8 cellular contexts compared by ENCODE assay signal in genomic region chr1:13702425-13703127, GRCh38. TPM values are rescaled to one million over a fixed set of nuclear protein-coding genes. Genes with fewer than 3 reads are reported as not detected.
A peak's percentile ranks its signal among the peaks of the same experiment; 100 is the strongest.
DNase-seq lines count a peak whose midpoint lies in the region; ATAC-seq, FAIRE-seq and TF ChIP-seq lines count a peak whose summit lies in the region.

No MANE protein-coding gene starts in this region.

- H3K79me2 ChIP-seq in HepG2 (ENCODE audit: insufficient read depth, low read length): no peaks in the 10 kb centered on the region

- H3K4me3 ChIP-seq in GM12865 (ENCODE audit: low read depth, low read length) (peak overlapping the region; percentile 98), HepG2 (replicated peaks in 1 of 3; ENCODE audit: insufficient read depth in 1 of 3, low read depth in 2 of 3, low read length in 3 of 3) (no peak overlapping the region), ascending aorta (no peak overlapping the region), small intestine (ENCODE audit: low read depth in 1 of 2, low read length in 2 of 2) (no peak overlapping the region), colonic mucosa (no peak overlapping the region)

- DNase-seq in GM12865 (ENCODE audit: low read depth): peak; percentile 94
- peak; percentile 26 for DNase-seq in T-helper 2 cell treated with Interferon-gamma antibody and Interleukin-4, amounts not matched to agents 5 μg/mL and 100 μg/mL, for 36 hours (ENCODE audit: low spot score)
- peak; percentile 77 for DNase-seq in germinal center (ENCODE audit: low spot score)
- no peak for DNase-seq in HepG2 (ENCODE audit: low spot score)
- DNase-seq in ascending aorta (ENCODE audit: low spot score in 2 of 2): no peak
- no peak for DNase-seq in small intestine
- no peak for DNase-seq in colonic mucosa

- no peak overlapping the region for H2AFZ ChIP-seq in HepG2 (ENCODE audit: low read length)

- no peaks in the 10 kb centered on the region for H3K27me3 Mint-ChIP-seq in T-helper 2 cell treated with Interferon-gamma antibody and Interleukin-4, amounts not matched to agents 5 μg/mL and 100 μg/mL, for 36 hours (ENCODE audit: low read depth)

- no peak for TF ChIP-seq CTCF in GM12865 (IDR thresholded peaks at IDR 0.05; ENCODE audit: insufficient read depth, low read depth, low read length, missing control alignments)
- TF ChIP-seq CTCF in HepG2 (CRISPR knock-in tag; IDR thresholded peaks at IDR 0.05): no peak
- no peak for TF ChIP-seq CTCF in ascending aorta (IDR thresholded peaks at IDR 0.05)
- no peak for TF ChIP-seq CTCF in colonic mucosa (IDR thresholded peaks at IDR 0.05)

- H3K9ac ChIP-seq in HepG2 (ENCODE audit: insufficient read depth, low read depth, low read length) (no peak overlapping the region), colonic mucosa (ENCODE audit: low read depth in 2 of 2, low read length in 2 of 2) (no peak overlapping the region)

- peaks cover 11% of the 10 kb centered on the region for H3K36me3 Mint-ChIP-seq in T-helper 2 cell treated with Interferon-gamma antibody and Interleukin-4, amounts not matched to agents 5 μg/mL and 100 μg/mL, for 36 hours (ENCODE audit: low read depth)

- TF ChIP-seq POLR2A in HepG2 (IDR thresholded peaks at IDR 0.05; ENCODE audit: insufficient read depth in 1 of 2, low read depth in 2 of 2, low read length in 2 of 2): no peak

- ATAC-seq in HG02588 (IDR thresholded peaks at IDR 0.05; ENCODE audit: unreplicated experiment) (peak; percentile 69), HepG2 (no peak)

- H3K4me3 Mint-ChIP-seq in T-helper 2 cell treated with Interferon-gamma antibody and Interleukin-4, amounts not matched to agents 5 μg/mL and 100 μg/mL, for 36 hours: peak overlapping the region; percentile 62

- no peak overlapping the region for H3K4me2 ChIP-seq in HepG2 (ENCODE audit: low read depth, low read length)

- H4K20me1 ChIP-seq in HepG2 (ENCODE audit: insufficient read depth, low read length): no peaks in the 10 kb centered on the region

- peaks cover 1 to 25% of the 10 kb centered on the region in 2 experiments; a peak in 3 of 5 replicates for H3K27me3 ChIP-seq in HepG2 (ENCODE audit: control insufficient read depth in 1 of 2, insufficient read depth in 2 of 2, low read length in 2 of 2)
- no peaks in the 10 kb centered on the region for H3K27me3 ChIP-seq in ascending aorta
- H3K27me3 ChIP-seq in small intestine (ENCODE audit: control insufficient read depth in 2 of 2, insufficient read depth in 2 of 2, low read length in 2 of 2): no peaks in the 10 kb centered on the region
- H3K27me3 ChIP-seq in colonic mucosa: no peaks in the 10 kb centered on the region

- H3K27ac Mint-ChIP-seq in T-helper 2 cell treated with Interferon-gamma antibody and Interleukin-4, amounts not matched to agents 5 μg/mL and 100 μg/mL, for 36 hours: peak overlapping the region; percentile 77

- WGBS in HepG2 (ENCODE audit: low lambda C conversion rate): 9% methylated on average over 10 of the region's 10 CpGs
- 69 to 83% (median 79%) methylated on average over 10 of the region's 10 CpGs for WGBS in small intestine, 3 donors

- CTCF ChIA-PET in HepG2 (lab: Yijun Ruan, JAX; ENCODE audit: low intra/inter-chr PET ratio, low total read pairs): no interaction called here

- no peaks in the 10 kb centered on the region for H3K36me3 ChIP-seq in HepG2 (replicated peaks in 1 of 2; ENCODE audit: control insufficient read depth in 1 of 2, insufficient read depth in 2 of 2, low read length in 2 of 2)
- no peaks in the 10 kb centered on the region for H3K36me3 ChIP-seq in ascending aorta
- H3K36me3 ChIP-seq in small intestine (ENCODE audit: control insufficient read depth in 2 of 2, insufficient read depth in 2 of 2, low read length in 2 of 2): no peaks in the 10 kb centered on the region
- H3K36me3 ChIP-seq in colonic mucosa: no peaks in the 10 kb centered on the region

- no TSS peak for BruUV-seq in HepG2 (replicated peaks; lab: Mats Ljungman, UMichigan)

- H3K27ac ChIP-seq in HepG2 (ENCODE audit: extremely low read length, insufficient read depth, low read length) (no peak overlapping the region), ascending aorta (no peak overlapping the region), small intestine (ENCODE audit: low read depth in 1 of 2, low read length in 1 of 2) (no peak overlapping the region), colonic mucosa (no peak overlapping the region)

- POLR2A ChIA-PET in HepG2 (lab: Yijun Ruan, JAX): no interaction called here

- H3K4me1 ChIP-seq in HepG2 (ENCODE audit: insufficient read depth, low read length): no peaks in the 10 kb centered on the region
- peaks cover 0 to 5% of the 10 kb centered on the region in 2 donors for H3K4me1 ChIP-seq in ascending aorta
- no peaks in the 10 kb centered on the region for H3K4me1 ChIP-seq in small intestine (ENCODE audit: control insufficient read depth in 2 of 2, insufficient read depth in 1 of 2, low read depth in 1 of 2, low read length in 1 of 2)
- H3K4me1 ChIP-seq in colonic mucosa: peaks cover 4% of the 10 kb centered on the region

- peaks cover 38% of the 10 kb centered on the region for H3K4me1 Mint-ChIP-seq in T-helper 2 cell treated with Interferon-gamma antibody and Interleukin-4, amounts not matched to agents 5 μg/mL and 100 μg/mL, for 36 hours (ENCODE audit: low read depth)

- in situ Hi-C loops in HepG2 (cut with HindIII; ENCODE audit: extremely low pct_ligation_motif_present, low pct_unique_long_range_greater_than_20kb): no loop called here

- TF ChIP-seq EP300 in HepG2 (IDR thresholded peaks at IDR 0.05; ENCODE audit: low read depth in 2 of 2, low read length in 2 of 2) (no peak), HepG2 (CRISPR knock-in tag; IDR thresholded peaks at IDR 0.05; ENCODE audit: borderline replicate concordance) (no peak)

- H3K9me3 ChIP-seq in HepG2 (ENCODE audit: low read length) (peaks cover 2% of the 10 kb centered on the region; the same call in 1 of the 2 replicates), ascending aorta (no peaks in the 10 kb centered on the region), small intestine (ENCODE audit: control insufficient read depth, low read depth) (no peaks in the 10 kb centered on the region), colonic mucosa (no peaks in the 10 kb centered on the region)

- peaks cover 11% of the 10 kb centered on the region for H3K9me3 Mint-ChIP-seq in T-helper 2 cell treated with Interferon-gamma antibody and Interleukin-4, amounts not matched to agents 5 μg/mL and 100 μg/mL, for 36 hours

- intact Hi-C loops in HepG2 (cut with micrococcal nuclease; ENCODE audit: unreplicated experiment) (no loop called here), ascending aorta (cut with DNase I) (loop anchor here (5.0 kb wide), 1 partner anchor 90 kb away; no protein-coding TSS in a partner anchor), colonic mucosa (cut with DNase I) (no loop called here)

- TF ChIP-seq RAD21 in HepG2 (CRISPR knock-in tag; IDR thresholded peaks at IDR 0.05): no peak

- FAIRE-seq in HepG2 (lab: Jason Lieb, UNC) (no peak), small intestine (lab: Jason Lieb, UNC) (no peak)

TF ChIP-seq in HepG2, 621 proteins besides CTCF, POLR2A, EP300 and RAD21 (continues in another document):
- TF ChIP-seq SNAI1 (CRISPR knock-in tag; IDR thresholded peaks at IDR 0.05; ENCODE audit: borderline replicate concordance): no peak
- TF ChIP-seq ATF4 (CRISPR knock-in tag; IDR thresholded peaks at IDR 0.05): no peak
- no peak for TF ChIP-seq RXRA (CRISPR knock-in tag; IDR thresholded peaks at IDR 0.05)

RNA-seq across cellular contexts. Expression of gene PRDM2, which starts 2.6 kb away (rescaled TPM):
- 3.6 and 4.0 TPM in 2 replicates for total RNA-seq in HepG2 (2016; rRNA removed; fragmentation: Illumina TruSeq; extraction: Trizol)
- total RNA-seq in HepG2 (2016; cell fraction: cytosol; rRNA removed; fragmentation: Illumina TruSeq; extraction: Trizol; ENCODE audit: low read depth): 3.6 and 3.9 TPM in 2 replicates
- total RNA-seq in HepG2 (2016; cell fraction: insoluble cytoplasmic fraction; rRNA removed; fragmentation: Illumina TruSeq; extraction: Trizol): 4.0 and 4.3 TPM in 2 replicates
- total RNA-seq in HepG2 (2016; cell fraction: membrane; rRNA removed; fragmentation: Illumina TruSeq; extraction: Trizol): 3.9 and 4.8 TPM in 2 replicates
- total RNA-seq in HepG2 (2016; cell fraction: nucleus; rRNA removed; fragmentation: Illumina TruSeq; extraction: Trizol): 7.4 and 9.1 TPM in 2 replicates
- polyA plus RNA-seq in HepG2 (2011; rRNA removed): 6.5 and 6.8 TPM in 2 replicates
- polyA plus RNA-seq in HepG2 (2011; cell fraction: cytosol; rRNA removed): 4.1 and 4.3 TPM in 2 replicates
- polyA plus RNA-seq in HepG2 (2011; cell fraction: nucleus; rRNA removed): 13.7 and 17.1 TPM in 2 replicates
- polyA plus RNA-seq in HepG2 (2012): 5.2 and 6.3 TPM in 2 replicates
- polyA plus RNA-seq in HepG2 (2016; cell fraction: cytosol; fragmentation: Illumina TruSeq; extraction: Trizol; ENCODE audit: low read depth): 1.1 and 1.3 TPM in 2 replicates
- 3.8 and 4.7 TPM in 2 replicates for polyA plus RNA-seq in HepG2 (2016; cell fraction: insoluble cytoplasmic fraction; fragmentation: Illumina TruSeq; extraction: Trizol; ENCODE audit: low read depth)
- 1.6 and 2.2 TPM in 2 replicates for polyA plus RNA-seq in HepG2 (2016; cell fraction: membrane; fragmentation: Illumina TruSeq; extraction: Trizol; ENCODE audit: low read depth)
- polyA plus RNA-seq in HepG2 (2016; cell fraction: nucleus; fragmentation: Illumina TruSeq; extraction: Trizol; ENCODE audit: insufficient read depth, low read depth): 14.2 and 19.0 TPM in 2 replicates
- polyA minus RNA-seq in HepG2 (2011; rRNA and poly(A)+ RNA removed; ENCODE audit: low replicate concordance): 5.8 and 6.6 TPM in 2 replicates
- polyA minus RNA-seq in HepG2 (2011; cell fraction: cytosol; rRNA and poly(A)+ RNA removed): 4.5 and 5.1 TPM in 2 replicates
- polyA minus RNA-seq in HepG2 (2011; cell fraction: nucleus; rRNA and poly(A)+ RNA removed): 22.0 and 25.0 TPM in 2 replicates
- 27.2 TPM for total RNA-seq in ascending aorta
- polyA plus RNA-seq in small intestine: 10 to 100 TPM in 2 of 3 donors, 1 to 10 TPM in 1; 9.5 to 12.0 (median 11.4) TPM
- 10 to 100 TPM; 29.3 to 30.0 TPM for total RNA-seq in colonic mucosa

Comparison
In these comparisons a context has a peak if more than half of its experiments do, and no peak if none do; other contexts are left out.
1. DNase-seq: peak in GM12865 (single experiment), T-helper 2 cell treated with Interferon-gamma antibody and Interleukin-4, amounts not matched to agents 5 μg/mL and 100 μg/mL, for 36 hours (single experiment) and germinal center (single experiment); none in HepG2 (single experiment), ascending aorta (0 of 2), small intestine (single experiment) and colonic mucosa (single experiment).